ENCODE assay signal across 8 cellular contexts in the genomic region with DNA sequence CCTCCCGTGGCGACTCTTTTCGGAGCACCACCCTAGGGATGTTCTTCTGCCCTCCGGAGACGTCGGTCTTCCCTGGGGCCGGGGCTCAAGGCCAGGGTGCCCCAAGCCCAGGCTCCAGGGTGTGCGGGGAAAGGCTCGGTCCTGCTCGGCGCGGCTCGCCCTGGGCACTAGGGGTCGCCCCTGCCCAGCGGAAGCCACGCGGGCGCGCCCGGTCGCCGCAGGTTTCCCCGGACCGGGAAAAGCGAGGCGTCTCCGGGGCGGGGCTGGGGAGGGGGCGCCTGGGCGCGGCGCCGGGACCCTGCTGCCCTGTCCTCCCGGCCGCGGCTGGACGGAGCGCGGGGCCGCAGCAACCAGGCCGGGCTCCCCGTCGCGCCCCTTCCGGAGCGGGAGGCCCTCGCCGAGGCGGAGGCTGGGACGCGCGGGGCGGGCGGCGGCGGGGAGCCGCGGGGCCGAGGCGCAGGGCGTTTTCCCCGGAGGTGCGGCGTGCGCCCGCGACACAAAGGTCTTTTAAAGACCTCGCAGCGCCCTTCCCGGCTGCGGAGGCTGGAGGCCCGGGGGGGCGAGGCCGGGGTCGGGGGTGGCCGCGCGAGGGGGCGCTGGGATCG.
DNase-seq lines count a peak whose midpoint lies in the region; ATAC-seq and TF ChIP-seq lines count a peak whose summit lies in the region.

No MANE protein-coding gene starts in this region.

- intact Hi-C loops in testis (cut with DNase I; ENCODE audit: low total_unique reads) = loop anchor here (5.0 to 10.0 kb wide), 2 partner anchors 263 to 701 kb away; partner anchors contain the start of gene TANC2

- 0 to 1% methylated on average over 2 to 22 of the region's 80 CpGs for WGBS in testis, 2 donors

- in situ Hi-C loops in Caki2 (cut with HindIII; ENCODE audit: low pct_unique_long_range_greater_than_20kb, low sequenced_read_pairs) = no loop called here

- H3K4me1 ChIP-seq in testis = peaks cover 23% of the 10 kb centered on the region

- no peaks in the 10 kb centered on the region for H3K9me3 ChIP-seq in testis

- no peaks in the 10 kb centered on the region for H3K36me3 ChIP-seq in testis (ENCODE audit: low read depth, missing control alignments)

- no peak overlapping the region for H3K27ac Mint-ChIP-seq in glutamatergic neuron (ENCODE audit: unreplicated experiment)

- peak overlapping the region; percentile 57 to 76 for H3K27ac ChIP-seq in testis

- ATAC-seq in GM21447 (IDR thresholded peaks at IDR 0.05; ENCODE audit: unreplicated experiment) (peak; percentile 81), omental fat pad (ENCODE audit: low FRiP score) (peak; percentile 85)

- peaks cover 2% of the 10 kb centered on the region for H3K9me3 Mint-ChIP-seq in glutamatergic neuron (ENCODE audit: unreplicated experiment)

- peaks cover 8% of the 10 kb centered on the region for H3K27me3 Mint-ChIP-seq in glutamatergic neuron (ENCODE audit: unreplicated experiment)

- H3K36me3 Mint-ChIP-seq in glutamatergic neuron (ENCODE audit: unreplicated experiment) = peaks cover 13% of the 10 kb centered on the region

- peaks cover 9% of the 10 kb centered on the region for H3K4me1 Mint-ChIP-seq in glutamatergic neuron (ENCODE audit: low read depth, unreplicated experiment)

- no peaks in the 10 kb centered on the region for H3K27me3 ChIP-seq in testis

- TF ChIP-seq CTCF in glutamatergic neuron (IDR thresholded peaks at IDR 0.05; ENCODE audit: partially characterized antibody, unreplicated experiment) (peak; percentile 84), omental fat pad (IDR thresholded peaks at IDR 0.05) (peak in 1 of 3 donors; percentile 87), testis (IDR thresholded peaks at IDR 0.05) (peak; percentile 80 to 85 (median 80))

- H3K4me3 ChIP-seq in testis = peak overlapping the region; percentile 53 to 69

- DNase-seq in Caki2 (ENCODE audit: low read depth) (peak; percentile 74), HuH-7.5 (ENCODE audit: low spot score) (peak; percentile 70), SHP77 treated with DMSO at 0.1 percent for 48 hours (lab: John Stamatoyannopoulos, UW) (peak; percentile 8), glutamatergic neuron (peak; percentile 93), omental fat pad (ENCODE audit: low spot score) (no peak), testis (peak; percentile 78)
- peak; percentile 52 for DNase-seq in activated gamma-delta T cell treated with anti-CD3 and anti-CD28 coated beads, Interleukin-2, amount 50 U/mL, for 16 hours (ENCODE audit: low read depth)

- no peak for TF ChIP-seq POLR2A in testis (IDR thresholded peaks at IDR 0.05)

- H3K4me3 Mint-ChIP-seq in glutamatergic neuron (ENCODE audit: unreplicated experiment) = peak overlapping the region; percentile 38
